In genomic region chr4:23333946-23334878, GRCh38 we compare ENCODE assay signal across 8 cellular contexts.
DNase-seq lines count a peak whose midpoint lies in the region; ATAC-seq and TF ChIP-seq lines count a peak whose summit lies in the region.

No MANE protein-coding gene starts in this region.

- H3K27me3 Mint-ChIP-seq in central memory CD8-positive, alpha-beta T cell: no peaks in the 10 kb centered on the region
- no peaks in the 10 kb centered on the region for H3K27me3 Mint-ChIP-seq in naive thymus-derived CD4-positive, alpha-beta T cell

- H3K27ac Mint-ChIP-seq in central memory CD8-positive, alpha-beta T cell (ENCODE audit: low read depth): no peak overlapping the region
- H3K27ac Mint-ChIP-seq in naive thymus-derived CD4-positive, alpha-beta T cell: peak overlapping the region; percentile 68 to 97 (median 89)

- no peak overlapping the region for H3K4me3 ChIP-seq in GM12865 (ENCODE audit: low read depth, low read length)
- H3K4me3 ChIP-seq in HUES6 (ENCODE audit: low read depth, low read length): no peak overlapping the region
- peak overlapping the region; percentile 21 for H3K4me3 ChIP-seq in naive thymus-derived CD4-positive, alpha-beta T cell (ENCODE audit: low read length)

- ATAC-seq in GM21786 (IDR thresholded peaks at IDR 0.05; ENCODE audit: unreplicated experiment): peak; percentile 80
- ATAC-seq in central memory CD8-positive, alpha-beta T cell (replicated peaks; ENCODE audit: extremely low read depth, poor library complexity, severe bottlenecking): peak; percentile 66
- peak; percentile 91 for ATAC-seq in naive thymus-derived CD4-positive, alpha-beta T cell

- peaks cover 17% of the 10 kb centered on the region for H3K9me3 Mint-ChIP-seq in central memory CD8-positive, alpha-beta T cell
- H3K9me3 Mint-ChIP-seq in naive thymus-derived CD4-positive, alpha-beta T cell: peaks cover 0 to 3% (median 0%) of the 10 kb centered on the region in 11 donors

- H3K36me3 Mint-ChIP-seq in central memory CD8-positive, alpha-beta T cell (ENCODE audit: insufficient read depth): no peaks in the 10 kb centered on the region
- no peaks in the 10 kb centered on the region for H3K36me3 Mint-ChIP-seq in naive thymus-derived CD4-positive, alpha-beta T cell

- DNase-seq in GM12865 (ENCODE audit: low read depth): peak; percentile 71
- peak; percentile 93 for DNase-seq in RPMI7951 (ENCODE audit: low read depth)
- DNase-seq in central memory CD8-positive, alpha-beta T cell (ENCODE audit: low spot score in 2 of 2): no peak
- DNase-seq in naive thymus-derived CD4-positive, alpha-beta T cell: peak in 8 of 9 donors; percentile 31 to 89 (median 86)
- DNase-seq in T-helper 9 cell: no peak
- no peak for DNase-seq in dermis blood vessel endothelial cell

- H3K27me3 ChIP-seq in HUES6 (ENCODE audit: control insufficient read depth, insufficient read depth, low read length): no peaks in the 10 kb centered on the region
- H3K27me3 ChIP-seq in naive thymus-derived CD4-positive, alpha-beta T cell (ENCODE audit: control insufficient read depth in 2 of 2, insufficient read depth in 2 of 2, low read length in 2 of 2): no peaks in the 10 kb centered on the region

- no peaks in the 10 kb centered on the region for H3K36me3 ChIP-seq in HUES6 (ENCODE audit: control insufficient read depth, insufficient read depth, low read length)
- H3K36me3 ChIP-seq in naive thymus-derived CD4-positive, alpha-beta T cell (ENCODE audit: control insufficient read depth in 2 of 3, insufficient read depth in 3 of 3, low read length in 3 of 3): no peaks in the 10 kb centered on the region

- peaks cover 13% of the 10 kb centered on the region for H3K4me1 ChIP-seq in HUES6 (ENCODE audit: control insufficient read depth, insufficient read depth, low read length)
- H3K4me1 ChIP-seq in naive thymus-derived CD4-positive, alpha-beta T cell (ENCODE audit: control insufficient read depth in 2 of 2, insufficient read depth in 2 of 2, low read length in 2 of 2): peaks cover 6 to 20% of the 10 kb centered on the region in 2 donors

- POLR2A ChIA-PET in naive thymus-derived CD4-positive, alpha-beta T cell (lab: Charles Lee): no interaction called here

- intact Hi-C loops in naive thymus-derived CD4-positive, alpha-beta T cell (cut with micrococcal nuclease): loop anchor here (1.0 to 10.0 kb wide), 8 partner anchors 29 to 1251 kb away; partner anchors contain the start of gene DHX15 (in 2 of the 2)

- no peak overlapping the region for H3K9ac ChIP-seq in HUES6 (ENCODE audit: low read length)

- no peak overlapping the region for H3K4me3 Mint-ChIP-seq in central memory CD8-positive, alpha-beta T cell
- H3K4me3 Mint-ChIP-seq in naive thymus-derived CD4-positive, alpha-beta T cell: peak overlapping the region; percentile 34 to 78 (median 58)

- 0 out of 2 replicates have a peak overlapping the region, but pooled peaks have one; percentile 20 for H3K27ac ChIP-seq in HUES6 (ENCODE audit: low read depth, low read length)
- peak overlapping the region; percentile 45 for H3K27ac ChIP-seq in naive thymus-derived CD4-positive, alpha-beta T cell (ENCODE audit: low read depth, low read length)

- TF ChIP-seq CTCF in GM12865 (IDR thresholded peaks at IDR 0.05; ENCODE audit: insufficient read depth, low read depth, low read length, missing control alignments): peak; percentile 7

- H3K9me3 ChIP-seq in HUES6 (ENCODE audit: control insufficient read depth, insufficient read depth, low read depth, low read length): no peaks in the 10 kb centered on the region
- H3K9me3 ChIP-seq in naive thymus-derived CD4-positive, alpha-beta T cell (ENCODE audit: control insufficient read depth in 2 of 3, low read length in 3 of 3): no peaks in the 10 kb centered on the region

- CTCF ChIA-PET in naive thymus-derived CD4-positive, alpha-beta T cell (lab: Charles Lee): interaction anchor here (0.6 kb wide), 1 partner anchor 9 kb away, joined by 3 read pairs; no protein-coding TSS in a partner anchor

- H3K4me1 Mint-ChIP-seq in central memory CD8-positive, alpha-beta T cell: no peaks in the 10 kb centered on the region
- peaks cover 20 to 49% (median 35%) of the 10 kb centered on the region in 7 donors for H3K4me1 Mint-ChIP-seq in naive thymus-derived CD4-positive, alpha-beta T cell

Comparison
In these comparisons a context has a peak if more than half of its experiments do, and no peak if none do; other contexts are left out.
1. DNase-seq: peak in GM12865 (single experiment), RPMI7951 (single experiment) and naive thymus-derived CD4-positive, alpha-beta T cell (8 of 9); none in central memory CD8-positive, alpha-beta T cell (0 of 2), T-helper 9 cell (single experiment) and dermis blood vessel endothelial cell (single experiment).
2. Peak in every context shown above with its lines, with median percentiles within 50 percentile points of each other: ATAC-seq.